Comparison of ENCODE assay signal across 1 cellular context in the genomic region with DNA sequence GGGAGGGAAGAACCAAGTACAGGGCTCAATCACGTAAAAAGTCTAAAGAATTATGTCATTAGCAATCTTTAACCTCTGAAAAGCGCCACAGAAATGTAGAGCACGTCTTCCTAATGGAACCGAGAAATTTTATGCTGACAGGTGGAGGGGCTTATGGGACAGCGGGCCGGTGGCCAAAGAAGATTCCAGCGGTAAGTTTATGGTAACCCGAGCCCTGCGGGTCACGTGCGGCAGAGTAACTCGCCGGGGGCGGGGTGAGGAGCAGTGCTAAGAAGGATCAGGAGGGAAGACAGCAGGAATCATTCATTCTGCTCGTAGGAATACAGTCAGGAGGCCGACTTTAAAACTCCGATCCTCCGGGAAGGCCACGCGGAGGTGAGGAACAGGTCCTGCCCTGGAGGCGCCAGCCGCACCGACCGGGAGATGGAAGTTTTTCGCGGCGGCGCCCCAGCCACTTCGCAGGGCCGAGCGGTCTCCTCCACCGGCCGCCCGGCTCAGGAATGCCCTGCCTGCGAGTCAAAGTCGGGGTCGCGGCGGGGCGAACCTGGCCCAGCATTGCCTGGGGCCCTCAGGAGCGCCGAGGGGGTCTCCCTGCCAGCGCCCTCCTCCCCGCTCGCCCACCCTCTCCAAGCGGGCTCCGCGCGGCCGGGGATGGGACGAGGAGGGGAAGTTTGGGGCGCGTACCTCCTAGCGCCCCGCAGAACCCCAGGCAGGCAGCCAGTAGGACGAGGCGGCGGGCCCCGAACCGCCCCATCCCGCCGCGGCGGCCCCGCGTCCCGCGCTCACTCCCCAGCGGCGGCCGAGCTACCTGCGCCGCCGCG.
TF ChIP-seq lines count a peak whose summit lies in the region.

No MANE protein-coding gene starts in this region.

TF ChIP-seq in SK-N-SH, 30 proteins besides CTCF, POLR2A, EP300 and RAD21 (continued from another document):
- TF ChIP-seq, protein P1, sequence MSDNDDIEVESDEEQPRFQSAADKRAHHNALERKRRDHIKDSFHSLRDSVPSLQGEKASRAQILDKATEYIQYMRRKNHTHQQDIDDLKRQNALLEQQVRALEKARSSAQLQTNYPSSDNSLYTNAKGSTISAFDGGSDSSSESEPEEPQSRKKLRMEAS (IDR thresholded peaks at IDR 0.05; ENCODE audit: low read depth), result peak; percentile 53; the same call in 1 of the 2 replicates
- no peak for TF ChIP-seq GABPA (IDR thresholded peaks at IDR 0.05; ENCODE audit: low read depth)
- no peak for TF ChIP-seq RCOR1 (IDR thresholded peaks at IDR 0.05; ENCODE audit: low read length)
- TF ChIP-seq, protein P2, sequence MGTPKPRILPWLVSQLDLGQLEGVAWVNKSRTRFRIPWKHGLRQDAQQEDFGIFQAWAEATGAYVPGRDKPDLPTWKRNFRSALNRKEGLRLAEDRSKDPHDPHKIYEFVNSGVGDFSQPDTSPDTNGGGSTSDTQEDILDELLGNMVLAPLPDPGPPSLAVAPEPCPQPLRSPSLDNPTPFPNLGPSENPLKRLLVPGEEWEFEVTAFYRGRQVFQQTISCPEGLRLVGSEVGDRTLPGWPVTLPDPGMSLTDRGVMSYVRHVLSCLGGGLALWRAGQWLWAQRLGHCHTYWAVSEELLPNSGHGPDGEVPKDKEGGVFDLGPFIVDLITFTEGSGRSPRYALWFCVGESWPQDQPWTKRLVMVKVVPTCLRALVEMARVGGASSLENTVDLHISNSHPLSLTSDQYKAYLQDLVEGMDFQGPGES (IDR thresholded peaks at IDR 0.05; ENCODE audit: low read depth, low read length), result no peak
- no peak for TF ChIP-seq RFX5 (IDR thresholded peaks at IDR 0.05; ENCODE audit: low read length)
- TF ChIP-seq, protein P3, sequence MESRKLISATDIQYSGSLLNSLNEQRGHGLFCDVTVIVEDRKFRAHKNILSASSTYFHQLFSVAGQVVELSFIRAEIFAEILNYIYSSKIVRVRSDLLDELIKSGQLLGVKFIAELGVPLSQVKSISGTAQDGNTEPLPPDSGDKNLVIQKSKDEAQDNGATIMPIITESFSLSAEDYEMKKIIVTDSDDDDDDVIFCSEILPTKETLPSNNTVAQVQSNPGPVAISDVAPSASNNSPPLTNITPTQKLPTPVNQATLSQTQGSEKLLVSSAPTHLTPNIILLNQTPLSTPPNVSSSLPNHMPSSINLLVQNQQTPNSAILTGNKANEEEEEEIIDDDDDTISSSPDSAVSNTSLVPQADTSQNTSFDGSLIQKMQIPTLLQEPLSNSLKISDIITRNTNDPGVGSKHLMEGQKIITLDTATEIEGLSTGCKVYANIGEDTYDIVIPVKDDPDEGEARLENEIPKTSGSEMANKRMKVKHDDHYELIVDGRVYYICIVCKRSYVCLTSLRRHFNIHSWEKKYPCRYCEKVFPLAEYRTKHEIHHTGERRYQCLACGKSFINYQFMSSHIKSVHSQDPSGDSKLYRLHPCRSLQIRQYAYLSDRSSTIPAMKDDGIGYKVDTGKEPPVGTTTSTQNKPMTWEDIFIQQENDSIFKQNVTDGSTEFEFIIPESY (IDR thresholded peaks at IDR 0.05; ENCODE audit: borderline replicate concordance, low read depth), result no peak
TF ChIP-seq in SK-N-SH: peak in this region for 4.
